In genomic region chr17:76383645-76384221, GRCh38 we compare ENCODE assay signal across 8 cellular contexts.
DNase-seq lines count a peak whose midpoint lies in the region; ATAC-seq and TF ChIP-seq lines count a peak whose summit lies in the region.

No MANE protein-coding gene starts in this region.

- H3K27ac ChIP-seq in layer of hippocampus (ENCODE audit: low read depth, low read length): peak overlapping the region; percentile 62

- no peaks in the 10 kb centered on the region for H3K9me3 Mint-ChIP-seq in T-helper 1 cell treated with Interleukin-12 subunit alpha and Interleukin-12 subunit beta and Interleukin-4 antibody, amounts not matched to agents 30 μg/mL and 1 μg/mL, for 36 hours

- peaks cover 11% of the 10 kb centered on the region for H3K4me1 Mint-ChIP-seq in T-helper 1 cell treated with Interleukin-12 subunit alpha and Interleukin-12 subunit beta and Interleukin-4 antibody, amounts not matched to agents 30 μg/mL and 1 μg/mL, for 36 hours (ENCODE audit: low read depth)

- no peaks in the 10 kb centered on the region for H3K36me3 Mint-ChIP-seq in T-helper 1 cell treated with Interleukin-12 subunit alpha and Interleukin-12 subunit beta and Interleukin-4 antibody, amounts not matched to agents 30 μg/mL and 1 μg/mL, for 36 hours (ENCODE audit: low read depth)

- peak overlapping the region; percentile 65 to 88 for H3K4me3 ChIP-seq in cardiac fibroblast (replicated peaks in 1 of 2; ENCODE audit: low read depth in 2 of 2, low read length in 2 of 2)

- ATAC-seq in HG03354 (IDR thresholded peaks at IDR 0.05; ENCODE audit: poor library complexity, severe bottlenecking, unreplicated experiment) (peak; percentile 30), HG02623 (IDR thresholded peaks at IDR 0.05; ENCODE audit: unreplicated experiment) (no peak)

- H3K27ac Mint-ChIP-seq in T-helper 1 cell treated with Interleukin-12 subunit alpha and Interleukin-12 subunit beta and Interleukin-4 antibody, amounts not matched to agents 30 μg/mL and 1 μg/mL, for 36 hours: peak overlapping the region; percentile 87

- peak overlapping the region; percentile 90 for H3K4me3 Mint-ChIP-seq in T-helper 1 cell treated with Interleukin-12 subunit alpha and Interleukin-12 subunit beta and Interleukin-4 antibody, amounts not matched to agents 30 μg/mL and 1 μg/mL, for 36 hours

- peak; percentile 35 for TF ChIP-seq CTCF in cardiac fibroblast (IDR thresholded peaks at IDR 0.05; ENCODE audit: low read depth, low read length)

- peaks cover 7% of the 10 kb centered on the region for H3K27me3 Mint-ChIP-seq in T-helper 1 cell treated with Interleukin-12 subunit alpha and Interleukin-12 subunit beta and Interleukin-4 antibody, amounts not matched to agents 30 μg/mL and 1 μg/mL, for 36 hours (ENCODE audit: low read depth)

- DNase-seq in NCI-H82 (lab: John Stamatoyannopoulos, UW) (peak; percentile 63), NCI-H82 treated with DMSO at 0.1 percent for 48 hours (lab: John Stamatoyannopoulos, UW; ENCODE audit: unreplicated experiment) (no peak), cardiac fibroblast (ENCODE audit: low read depth in 2 of 2) (peak; percentile 60 to 68)
- peak; percentile 38 for DNase-seq in stimulated activated CD8-positive, alpha-beta memory T cell treated with anti-CD3 and anti-CD28 coated beads, Interleukin-12 subunit alpha, Interleukin-12 subunit beta, amount 100 ng/mL, for 4 hours (ENCODE audit: low read depth)

- H3K27me3 ChIP-seq in layer of hippocampus (ENCODE audit: control insufficient read depth, insufficient read depth, low read length): no peaks in the 10 kb centered on the region
